Comparison of ENCODE assay signal across 14 cellular contexts in genomic region chr7:80736371-80736770, GRCh38.
"Had no signal": no experiment of that assay in that cellular context is flagged by ENCODE, and none has a peak within 500 bp of the region (broad histone marks: within the 10 kb centered on the region; RNA-seq: fewer than 3 reads in every experiment).

No MANE protein-coding gene starts in this region.

- H3K27me3 ChIP-seq: sigmoid colon had no signal

- H3K4me1 ChIP-seq: left ventricle myocardium inferior, parathyroid adenoma had no signal

- H3K9me3 ChIP-seq: left ventricle myocardium inferior, sigmoid colon, thoracic aorta had no signal

- H2AFZ ChIP-seq: parathyroid adenoma had no signal

- H3K36me3 ChIP-seq: left ventricle myocardium inferior, sigmoid colon, thoracic aorta had no signal

- H3K27ac ChIP-seq: left ventricle myocardium inferior, parathyroid adenoma, sigmoid colon, thoracic aorta had no signal

- ATAC-seq: activated CD4-positive, CD25-positive, alpha-beta regulatory T cell treated with anti-CD3 and anti-CD28 coated beads, Interleukin-2, amount 50 U/mL, for 24 hours; naive thymus-derived CD8-positive, alpha-beta T cell; stimulated activated effector memory CD8-positive, alpha-beta T cell treated with anti-CD3 and anti-CD28 coated beads, Interleukin-12 subunit alpha, Interleukin-12 subunit beta, amount 100 ng/mL, for 72 hours had no signal

- DNase-seq: activated naive CD4-positive, alpha-beta T cell; aorta; endodermal cell; islet precursor cell; left ventricle myocardium inferior; mesenchymal stem cell; naive thymus-derived CD8-positive, alpha-beta T cell; sigmoid colon; stimulated activated CD4-positive, alpha-beta T cell treated with anti-CD3 and anti-CD28 coated beads, Interleukin-12 subunit alpha, Interleukin-12 subunit beta, amount 100 ng/mL, for 4 hours; stimulated activated CD4-positive, alpha-beta T cell treated with anti-CD3 and anti-CD28 coated beads, Interleukin-2, amount 100 ng/mL, for 24 hours had no signal

- H3K4me3 ChIP-seq: left ventricle myocardium inferior, sigmoid colon, thoracic aorta had no signal

- H3K79me2 ChIP-seq: parathyroid adenoma had no signal
